ENCODE assay signal across 16 cellular contexts in the genomic region with DNA sequence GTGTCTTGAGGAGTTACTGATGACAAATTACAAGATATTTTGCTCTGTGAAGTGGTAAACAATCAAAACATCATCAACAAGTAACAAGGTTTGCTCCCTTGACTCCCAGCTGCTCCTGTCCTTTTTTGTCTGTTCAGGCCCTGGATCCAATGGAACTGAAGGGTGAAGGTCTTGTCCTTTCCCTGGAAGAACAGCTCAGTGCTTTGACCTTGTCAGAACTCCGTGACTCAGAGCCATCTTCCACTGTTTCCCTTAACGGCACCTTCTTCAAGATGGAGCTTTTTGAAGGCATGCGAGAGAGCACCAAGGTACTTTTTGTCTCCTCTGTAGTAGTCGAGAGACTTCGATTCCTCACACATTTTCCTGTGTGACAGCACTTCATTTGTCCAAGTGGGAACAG. TPM values are rescaled to one million over a fixed set of nuclear protein-coding genes. Genes with fewer than 3 reads are reported as not detected.
DNase-seq lines count a peak whose midpoint lies in the region; ATAC-seq, FAIRE-seq and TF ChIP-seq lines count a peak whose summit lies in the region.
"Had no signal": no experiment of that assay in that cellular context is flagged by ENCODE, and none has a peak within 500 bp of the region (broad histone marks: within the 10 kb centered on the region; RNA-seq: fewer than 3 reads in every experiment).

No MANE protein-coding gene starts in this region.

- no peak overlapping the region for H3K4me3 Mint-ChIP-seq in activated CD4-positive, alpha-beta T cell treated with anti-CD3 and anti-CD28 coated beads, Interleukin-2, amount 10 ng/mL, durations not matched to agents 24 days and 14 days
- H3K4me3 Mint-ChIP-seq: activated B cell treated with CpG ODN at 0.5 μM for 24 hours; effector memory CD8-positive, alpha-beta T cell had no signal

- H3K4me3 ChIP-seq in K562 (no peak overlapping the region), iPS-20b (ENCODE audit: low read length) (no peak overlapping the region), thymus (ENCODE audit: low read length) (no peak overlapping the region), Peyer's patch (no peak overlapping the region)
- H3K4me3 ChIP-seq: pancreas, testis had no signal

- H3K9me3 ChIP-seq in K562 (replicated peaks; ENCODE audit: control insufficient read depth, insufficient read depth, low read depth, low read length), result no peaks in the 10 kb centered on the region
- no peaks in the 10 kb centered on the region for H3K9me3 ChIP-seq in iPS-20b (ENCODE audit: insufficient read depth, low read depth, low read length)
- H3K9me3 ChIP-seq in thymus (ENCODE audit: control insufficient read depth), result no peaks in the 10 kb centered on the region
- no peaks in the 10 kb centered on the region for H3K9me3 ChIP-seq in Peyer's patch
- H3K9me3 ChIP-seq: pancreas, testis had no signal

- no peak for TF ChIP-seq EP300 in K562 (IDR thresholded peaks at IDR 0.05; ENCODE audit: low read length)

- no peaks in the 10 kb centered on the region for H3K79me2 ChIP-seq in K562 (ENCODE audit: control insufficient read depth, insufficient read depth, low read length)

- H3K9me1 ChIP-seq in K562 (ENCODE audit: control insufficient read depth, insufficient read depth, low read length), result no peaks in the 10 kb centered on the region

- H3K27me3 ChIP-seq in K562 (ENCODE audit: control insufficient read depth in 2 of 2, insufficient read depth in 2 of 2, low read length in 2 of 2) (no peaks in the 10 kb centered on the region), iPS-20b (ENCODE audit: insufficient read depth, low read length) (no peaks in the 10 kb centered on the region), thymus (ENCODE audit: control insufficient read depth, insufficient read depth) (no peaks in the 10 kb centered on the region), Peyer's patch (no peaks in the 10 kb centered on the region)
- H3K27me3 ChIP-seq: pancreas, testis had no signal

- intact Hi-C loops in activated CD4-positive, alpha-beta T cell treated with anti-CD3 and anti-CD28 coated beads, Interleukin-2, amount 10 ng/mL, durations not matched to agents 24 days and 14 days (cut with micrococcal nuclease), result loop anchor here (2.0 kb wide), 1 partner anchor 16 kb away; no protein-coding TSS in a partner anchor
- intact Hi-C loops in K562 (cut with micrococcal nuclease), result no loop called here

- no peak for TF ChIP-seq RAD21 in K562 (CRISPR knock-in tag; conservative IDR thresholded peaks at IDR 0.05 in 1 of 2, IDR thresholded peaks at IDR 0.05 in 1 of 2)

- H2AFZ ChIP-seq in K562 (ENCODE audit: low read depth, low read length), result peak overlapping the region; percentile 77

- CTCF ChIA-PET in K562 (lab: Yijun Ruan, JAX; ENCODE audit: low intra/inter-chr PET ratio), result interaction anchor here (1.2 kb wide), 1 partner anchor 25 kb away, joined by 5 read pairs; no protein-coding TSS in a partner anchor

- no peak for DNase-seq in activated CD4-positive, alpha-beta T cell treated with anti-CD3 and anti-CD28 coated beads, Interleukin-2, amount 10 ng/mL, durations not matched to agents 24 days and 14 days
- no peak for DNase-seq in activated CD4-positive, alpha-beta T cell treated with anti-CD3 and anti-CD28 coated beads, Interleukin-2, amount 50 U/mL, for 4 hours
- no peak for DNase-seq in K562 (ENCODE audit: extremely low read depth in 1 of 4, low spot score in 3 of 4)
- no peak for DNase-seq in NCI-H510A treated with DMSO at 0.1 percent for 48 hours (lab: John Stamatoyannopoulos, UW)
- DNase-seq in Peyer's patch, result no peak
- DNase-seq in glomerular visceral epithelial cell (ENCODE audit: extremely low spot score), result no peak
- DNase-seq: activated B cell treated with CpG ODN at 0.5 μM for 24 hours; activated naive CD4-positive, alpha-beta T cell treated with Interleukin-2 at 50 U/mL for 16 hours; effector memory CD8-positive, alpha-beta T cell; pancreas; testis had no signal

- H3K36me3 Mint-ChIP-seq in activated CD4-positive, alpha-beta T cell treated with anti-CD3 and anti-CD28 coated beads, Interleukin-2, amount 10 ng/mL, durations not matched to agents 24 days and 14 days (ENCODE audit: low read depth), result peaks cover 71% of the 10 kb centered on the region

- no peak for TF ChIP-seq CTCF in K562 (IDR thresholded peaks at IDR 0.05 in 2 of 3, conservative IDR thresholded peaks at IDR 0.05 in 1 of 3; ENCODE audit: insufficient read depth in 2 of 3, low read depth in 1 of 3, low read length in 3 of 3)
- TF ChIP-seq CTCF in Peyer's patch (IDR thresholded peaks at IDR 0.05), result no peak

- H3K36me3 ChIP-seq in K562 (ENCODE audit: control insufficient read depth, insufficient read depth, low read length) (peaks cover 91% of the 10 kb centered on the region), iPS-20b (ENCODE audit: insufficient read depth, low read depth, low read length) (peaks cover 96% of the 10 kb centered on the region), thymus (ENCODE audit: control insufficient read depth, insufficient read depth) (peaks cover 50% of the 10 kb centered on the region), Peyer's patch (peaks cover 0 to 32% (median 0%) of the 10 kb centered on the region in 3 donors)
- H3K36me3 ChIP-seq: pancreas had no signal

- ATAC-seq in K562, result no peak
- ATAC-seq: effector memory CD8-positive, alpha-beta T cell; Panc1 had no signal

- peak overlapping the region; percentile 58 for H3K27ac Mint-ChIP-seq in activated CD4-positive, alpha-beta T cell treated with anti-CD3 and anti-CD28 coated beads, Interleukin-2, amount 10 ng/mL, durations not matched to agents 24 days and 14 days
- H3K27ac Mint-ChIP-seq: activated B cell treated with CpG ODN at 0.5 μM for 24 hours had no signal

- no TSS peak for BruUV-seq in K562 (replicated peaks; lab: Mats Ljungman, UMichigan)

- WGBS in K562 (ENCODE audit: insufficient coverage, low coverage, missing lambda C conversion rate), result 86% methylated on average over 5 of the region's 5 CpGs
- WGBS in thymus, result 96% methylated on average over 5 of the region's 5 CpGs

- no peak for FAIRE-seq in K562 (lab: Jason Lieb, UNC)
- FAIRE-seq: A204.1, GM18507, pancreas had no signal

- no peaks in the 10 kb centered on the region for H4K20me1 ChIP-seq in K562 (replicated peaks; ENCODE audit: control insufficient read depth, insufficient read depth, low read length)

- TF ChIP-seq POLR2A in K562 (conservative IDR thresholded peaks at IDR 0.05) (no peak), Peyer's patch (IDR thresholded peaks at IDR 0.05) (no peak)

- no peaks in the 10 kb centered on the region for H3K27me3 Mint-ChIP-seq in activated CD4-positive, alpha-beta T cell treated with anti-CD3 and anti-CD28 coated beads, Interleukin-2, amount 10 ng/mL, durations not matched to agents 24 days and 14 days
- H3K27me3 Mint-ChIP-seq: activated B cell treated with CpG ODN at 0.5 μM for 24 hours; effector memory CD8-positive, alpha-beta T cell had no signal

- H3K27ac ChIP-seq in K562 (ENCODE audit: extremely low read depth, low read depth, low read length) (peak overlapping the region; percentile 83), iPS-20b (ENCODE audit: low read length) (peak overlapping the region; percentile 72), thymus (ENCODE audit: low read depth) (peak overlapping the region; percentile 25), Peyer's patch (peak overlapping the region in 1 of 4 donors; percentile 55)
- H3K27ac ChIP-seq: pancreas, testis had no signal

- POLR2A ChIA-PET in K562 (lab: Yijun Ruan, JAX), result interaction anchor here (0.6 to 2.7 kb wide), 10 partner anchors 8 to 588 kb away, joined by 3 to 16 read pairs (median 5); a partner anchor contains a TSS

- H3K4me1 ChIP-seq in K562 (replicated peaks in 1 of 2; ENCODE audit: control insufficient read depth in 2 of 2, insufficient read depth in 2 of 2, low read length in 2 of 2) (peaks cover 4 to 21% of the 10 kb centered on the region in 2 experiments; a peak in 4 of 5 replicates), iPS-20b (ENCODE audit: insufficient read depth, low read length) (peaks cover 17% of the 10 kb centered on the region), thymus (ENCODE audit: control insufficient read depth, insufficient read depth, low read length) (no peaks in the 10 kb centered on the region), Peyer's patch (peaks cover 0 to 12% (median 0%) of the 10 kb centered on the region in 4 donors)
- H3K4me1 ChIP-seq: testis had no signal

- H3K9me3 Mint-ChIP-seq in activated CD4-positive, alpha-beta T cell treated with anti-CD3 and anti-CD28 coated beads, Interleukin-2, amount 10 ng/mL, durations not matched to agents 24 days and 14 days, result no peaks in the 10 kb centered on the region
- H3K9me3 Mint-ChIP-seq: activated B cell treated with CpG ODN at 0.5 μM for 24 hours; effector memory CD8-positive, alpha-beta T cell had no signal

- peak overlapping the region; percentile 36; the same call in 1 of the 2 replicates for H3K4me2 ChIP-seq in K562 (ENCODE audit: insufficient read depth, low read length)

- in situ Hi-C loops in K562 (cut with MboI), result no loop called here

- peaks cover 20% of the 10 kb centered on the region for H3K4me1 Mint-ChIP-seq in activated CD4-positive, alpha-beta T cell treated with anti-CD3 and anti-CD28 coated beads, Interleukin-2, amount 10 ng/mL, durations not matched to agents 24 days and 14 days

- H3K9ac ChIP-seq in K562 (ENCODE audit: insufficient read depth in 1 of 2, low read depth in 2 of 2, low read length in 2 of 2) (peak overlapping the region; percentile 39 to 61; a peak in 3 of 4 replicates), iPS-20b (ENCODE audit: low read depth, low read length) (peak overlapping the region; percentile 45; the same call in 1 of the 2 replicates)

RNA-seq across cellular contexts. Expression of a gene that starts 29.0 kb away (rescaled TPM):
- total RNA-seq in activated CD4-positive, alpha-beta T cell treated with anti-CD3 and anti-CD28 coated beads, Interleukin-2, amount 10 ng/mL, durations not matched to agents 24 days and 14 days, result 0.62 and 0.98 TPM in 2 replicates
- total RNA-seq in K562 (2011; cell fraction: chromatin; rRNA removed; ENCODE audit: low replicate concordance), result 7.6 and 8.0 TPM in 2 replicates
- total RNA-seq in K562 (2011; cell fraction: nucleolus; rRNA removed), result 6.8 TPM in 2 replicates
- total RNA-seq in K562 (2011; cell fraction: nucleoplasm; rRNA removed), result 7.6 and 7.9 TPM in 2 replicates
- total RNA-seq in K562 (2014; rRNA removed), result 1.9 and 3.1 TPM in 2 replicates
- 2.5 and 3.5 TPM in 2 replicates for total RNA-seq in K562 (2014; rRNA removed; fragmentation: Illumina TruSeq; extraction: Trizol)
- total RNA-seq in K562 (2015; rRNA removed; fragmentation: Illumina TruSeq; extraction: Trizol), result 2.2 and 2.3 TPM in 2 replicates
- total RNA-seq in K562 (2021), result 3.6 and 5.3 TPM in 2 replicates
- polyA plus RNA-seq in K562 (2011; rRNA removed), result 5.5 and 6.2 TPM in 2 replicates
- 3.9 and 5.6 TPM in 2 replicates for polyA plus RNA-seq in K562 (2011; cell fraction: cytosol; rRNA removed)
- 13.0 and 17.4 TPM in 2 replicates for polyA plus RNA-seq in K562 (2011; cell fraction: nucleus; rRNA removed)
- 2.8 and 3.7 TPM in 2 replicates for polyA plus RNA-seq in K562 (2012)
- polyA plus RNA-seq in K562 (2014; fragmentation: Illumina TruSeq; extraction: Trizol), result 3.8 and 4.1 TPM in 2 replicates
- 1 to 10 TPM; 2.5 to 4.3 TPM for polyA plus RNA-seq in K562 (2014; fragmentation: Nextera tagmentation; extraction: Ambion mirVana)
- 4.1 and 5.1 TPM in 2 replicates for polyA plus RNA-seq in K562 (2014; rRNA removed)
- 2.6 and 4.2 TPM in 2 replicates for polyA minus RNA-seq in K562 (2011; rRNA and poly(A)+ RNA removed)
- polyA minus RNA-seq in K562 (2011; cell fraction: cytosol; rRNA and poly(A)+ RNA removed), result 1.2 and 4.9 TPM in 2 replicates
- 2.7 and 3.1 TPM in 2 replicates for polyA minus RNA-seq in K562 (2011; cell fraction: nucleus; rRNA and poly(A)+ RNA removed)
- polyA plus RNA-seq in thymus, result 2.7 TPM
- total RNA-seq in Peyer's patch, result 10 to 100 TPM in 1 of 4 donors, 1 to 10 TPM in 3; 1.8 to 28.9 (median 4.4) TPM

RNA-seq across cellular contexts. Expression of a gene that starts 32.5 kb away (rescaled TPM):
- total RNA-seq in activated CD4-positive, alpha-beta T cell treated with anti-CD3 and anti-CD28 coated beads, Interleukin-2, amount 10 ng/mL, durations not matched to agents 24 days and 14 days, result 108 and 116 TPM in 2 replicates
- 122 and 267 TPM in 2 replicates for total RNA-seq in K562 (2011; cell fraction: chromatin; rRNA removed; ENCODE audit: low replicate concordance)
- 62.4 and 74.7 TPM in 2 replicates for total RNA-seq in K562 (2011; cell fraction: nucleolus; rRNA removed)
- 84.3 and 104 TPM in 2 replicates for total RNA-seq in K562 (2011; cell fraction: nucleoplasm; rRNA removed)
- total RNA-seq in K562 (2014; rRNA removed), result 36.1 and 36.2 TPM in 2 replicates
- total RNA-seq in K562 (2014; rRNA removed; fragmentation: Illumina TruSeq; extraction: Trizol), result 61.5 and 69.2 TPM in 2 replicates
- total RNA-seq in K562 (2015; rRNA removed; fragmentation: Illumina TruSeq; extraction: Trizol), result 40.0 and 46.1 TPM in 2 replicates
- 62.5 and 63.3 TPM in 2 replicates for total RNA-seq in K562 (2021)
- 71.1 and 77.3 TPM in 2 replicates for polyA plus RNA-seq in K562 (2011; rRNA removed)
- polyA plus RNA-seq in K562 (2011; cell fraction: cytosol; rRNA removed), result 24.3 and 30.5 TPM in 2 replicates
- 108 and 124 TPM in 2 replicates for polyA plus RNA-seq in K562 (2011; cell fraction: nucleus; rRNA removed)
- 32.8 and 42.0 TPM in 2 replicates for polyA plus RNA-seq in K562 (2012)
- 36.0 and 42.1 TPM in 2 replicates for polyA plus RNA-seq in K562 (2014; fragmentation: Illumina TruSeq; extraction: Trizol)
- polyA plus RNA-seq in K562 (2014; fragmentation: Nextera tagmentation; extraction: Ambion mirVana), result 10 to 100 TPM in 1 of 2 experiments, 1 to 10 TPM in 1; 9.4 to 10.5 TPM
- polyA plus RNA-seq in K562 (2014; rRNA removed), result 36.6 and 41.3 TPM in 2 replicates
- polyA minus RNA-seq in K562 (2011; rRNA and poly(A)+ RNA removed), result 55.0 and 68.2 TPM in 2 replicates
- 30.9 and 39.0 TPM in 2 replicates for polyA minus RNA-seq in K562 (2011; cell fraction: cytosol; rRNA and poly(A)+ RNA removed)
- polyA minus RNA-seq in K562 (2011; cell fraction: nucleus; rRNA and poly(A)+ RNA removed), result 48.9 and 88.3 TPM in 2 replicates
- 5.8 TPM for polyA plus RNA-seq in thymus
- 10 to 100 TPM; 12.1 to 59.4 (median 28.5) TPM for total RNA-seq in Peyer's patch
